Comparison of ENCODE assay signal across 25 cellular contexts in the genomic region with DNA sequence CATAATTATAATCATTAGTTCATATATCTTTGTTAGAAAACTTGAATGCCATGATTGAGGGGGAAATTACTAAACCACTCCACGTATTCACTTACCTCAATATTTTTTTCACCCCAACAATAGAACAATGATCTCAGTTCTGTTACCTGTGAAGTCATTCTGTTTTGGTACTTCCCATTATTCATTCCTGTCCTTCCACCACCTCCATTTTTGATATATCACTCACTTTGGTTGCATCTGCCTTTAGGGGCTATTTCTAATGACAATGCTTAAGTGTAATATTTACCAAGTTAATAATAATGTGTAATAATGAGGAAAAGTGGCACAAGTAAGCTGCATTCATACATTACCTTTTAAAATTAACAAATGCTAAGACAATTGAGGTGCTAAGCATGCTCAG.
"Had no signal": no experiment of that assay in that cellular context is flagged by ENCODE, and none has a peak within 500 bp of the region (broad histone marks: within the 10 kb centered on the region; RNA-seq: fewer than 3 reads in every experiment).

No MANE protein-coding gene starts in this region.

- H3K27ac Mint-ChIP-seq: endodermal cell; memory B cell; natural killer cell; stimulated activated memory B cell treated with anti-CD40 and anti-IgM and Interleukin-4, amounts not matched to agents 10 μg/mL and 1 μg/mL and 100 μg/mL, for 72 hours; stimulated activated naive CD8-positive, alpha-beta T cell treated with anti-CD3 and anti-CD28 coated beads, Interleukin-15, Interleukin-2, amounts not matched to agents 100 ng/mL and 50 ng/mL, for 24 hours had no signal

- DNase-seq: dorsolateral prefrontal cortex; effector CD4-positive, alpha-beta T cell; endodermal cell; heart left ventricle; kidney; natural killer cell; occipital lobe; ovary; posterior cingulate gyrus; psoas muscle; right cardiac atrium; spleen; stimulated activated CD4-positive, alpha-beta T cell treated with anti-CD3 and anti-CD28 coated beads, Interleukin-4, amount 100 ng/mL, for 4 hours; upper lobe of left lung had no signal

- H3K4me1 Mint-ChIP-seq: endodermal cell, natural killer cell had no signal

- H3K4me3 ChIP-seq: dorsolateral prefrontal cortex, esophagus muscularis mucosa, gastroesophageal sphincter, heart left ventricle, hepatocyte, lung, ovary, psoas muscle, skin epidermis, spleen, thoracic aorta, tibial nerve, upper lobe of left lung had no signal

- H3K27me3 Mint-ChIP-seq: memory B cell; stimulated activated memory B cell treated with anti-CD40 and anti-IgM and Interleukin-4, amounts not matched to agents 10 μg/mL and 1 μg/mL and 100 μg/mL, for 72 hours; stimulated activated naive CD8-positive, alpha-beta T cell treated with anti-CD3 and anti-CD28 coated beads, Interleukin-15, Interleukin-2, amounts not matched to agents 100 ng/mL and 50 ng/mL, for 24 hours had no signal

- H3K9me3 Mint-ChIP-seq: endodermal cell had no signal

- ATAC-seq: gastroesophageal sphincter; heart left ventricle; left lobe of liver; natural killer cell; psoas muscle; right cardiac atrium; stimulated activated memory B cell treated with anti-CD40 and anti-IgM and Interleukin-4, amounts not matched to agents 10 μg/mL and 1 μg/mL and 100 μg/mL, for 72 hours had no signal

- H3K4me3 Mint-ChIP-seq: endodermal cell; memory B cell; natural killer cell; stimulated activated memory B cell treated with anti-CD40 and anti-IgM and Interleukin-4, amounts not matched to agents 10 μg/mL and 1 μg/mL and 100 μg/mL, for 72 hours; stimulated activated naive CD8-positive, alpha-beta T cell treated with anti-CD3 and anti-CD28 coated beads, Interleukin-15, Interleukin-2, amounts not matched to agents 100 ng/mL and 50 ng/mL, for 24 hours had no signal
